Comparison of ENCODE assay signal across 8 cellular contexts in genomic region chr1:247126165-247126564, GRCh38. TPM values are rescaled to one million over a fixed set of nuclear protein-coding genes. Genes with fewer than 3 reads are reported as not detected.
DNase-seq lines count a peak whose midpoint lies in the region; ATAC-seq and TF ChIP-seq lines count a peak whose summit lies in the region.
"Not testable (repeated sequence)": the region's sequence is repeated elsewhere in the genome, so short reads cannot be mapped to it uniquely, and the experiment has no call there.

No MANE protein-coding gene starts in this region.

- DNase-seq in activated CD8-positive, alpha-beta T cell treated with anti-CD3 and anti-CD28 coated beads for 36 hours; heart right ventricle; gastrocnemius medialis: not testable (repeated sequence)

- not testable (repeated sequence) for TF ChIP-seq CTCF in activated CD8-positive, alpha-beta T cell treated with anti-CD3 and anti-CD28 coated beads for 36 hours (IDR thresholded peaks at IDR 0.05); heart right ventricle (IDR thresholded peaks at IDR 0.05); gastrocnemius medialis (IDR thresholded peaks at IDR 0.05 in 4 of 5, conservative IDR thresholded peaks at IDR 0.05 in 1 of 5)

- H3K36me3 Mint-ChIP-seq in activated CD8-positive, alpha-beta T cell treated with anti-CD3 and anti-CD28 coated beads for 36 hours (ENCODE audit: low read depth), result peaks cover 21% of the 10 kb centered on the region

- not testable (repeated sequence) for H3K4me3 ChIP-seq in heart right ventricle, gastrocnemius medialis

- WGBS in heart right ventricle, 2 donors, result no CpG with 5 or more reads among the region's 25 CpGs

- H3K4me1 Mint-ChIP-seq in activated CD8-positive, alpha-beta T cell treated with anti-CD3 and anti-CD28 coated beads for 36 hours (ENCODE audit: low read depth), result not testable (repeated sequence)

- not testable (repeated sequence) for H3K27me3 ChIP-seq in heart right ventricle, gastrocnemius medialis

- in situ Hi-C loops in gastrocnemius medialis (cut with MboI; ENCODE audit: low sequenced_read_pairs in 4 of 4), result not testable (repeated sequence)

- intact Hi-C loops in activated CD8-positive, alpha-beta T cell treated with anti-CD3 and anti-CD28 coated beads for 36 hours (cut with micrococcal nuclease), result loop anchor here (5.0 kb wide), 1 partner anchor 41 kb away; no protein-coding TSS in a partner anchor
- intact Hi-C loops in heart right ventricle (cut with DNase I), result loop anchor here in 5 of 10 donors (5.0 kb wide), 1 partner anchor 41 kb away; no protein-coding TSS in a partner anchor
- intact Hi-C loops in gastrocnemius medialis (cut with DNase I; ENCODE audit: low total_unique reads), result loop anchor here (5.0 kb wide), 1 partner anchor 41 kb away; no protein-coding TSS in a partner anchor

- H3K27ac ChIP-seq in heart right ventricle, result not testable (repeated sequence)
- peak overlapping the region in 1 of 4 donors; percentile 17 for H3K27ac ChIP-seq in gastrocnemius medialis

- POLR2A ChIA-PET in activated CD8-positive, alpha-beta T cell treated with anti-CD3 and anti-CD28 coated beads for 36 hours (lab: Charles Lee), result not testable (repeated sequence)

- H3K27ac Mint-ChIP-seq in activated CD8-positive, alpha-beta T cell treated with anti-CD3 and anti-CD28 coated beads for 36 hours, result not testable (repeated sequence)

- H3K36me3 ChIP-seq in heart right ventricle, gastrocnemius medialis: not testable (repeated sequence)

- H3K4me1 ChIP-seq in heart right ventricle, gastrocnemius medialis: not testable (repeated sequence)

- H3K4me3 Mint-ChIP-seq in activated CD8-positive, alpha-beta T cell treated with anti-CD3 and anti-CD28 coated beads for 36 hours, result not testable (repeated sequence)

- not testable (repeated sequence) for H3K27me3 Mint-ChIP-seq in activated CD8-positive, alpha-beta T cell treated with anti-CD3 and anti-CD28 coated beads for 36 hours

- not testable (repeated sequence) for TF ChIP-seq POLR2A in gastrocnemius medialis (IDR thresholded peaks at IDR 0.05)

- CTCF ChIA-PET in activated CD8-positive, alpha-beta T cell treated with anti-CD3 and anti-CD28 coated beads for 36 hours (lab: Charles Lee), result not testable (repeated sequence)

- not testable (repeated sequence) for H3K9me3 Mint-ChIP-seq in activated CD8-positive, alpha-beta T cell treated with anti-CD3 and anti-CD28 coated beads for 36 hours

- peak; percentile 99 for ATAC-seq in GM18498 (IDR thresholded peaks at IDR 0.05; ENCODE audit: unreplicated experiment)
- peak; percentile 97 for ATAC-seq in GM19328 (IDR thresholded peaks at IDR 0.05; ENCODE audit: unreplicated experiment)
- ATAC-seq in GM21723 (IDR thresholded peaks at IDR 0.05; ENCODE audit: unreplicated experiment), result peak; percentile 100
- ATAC-seq in HG02973 (IDR thresholded peaks at IDR 0.05; ENCODE audit: unreplicated experiment), result peak; percentile 99
- peak; percentile 99 for ATAC-seq in HG03457 (IDR thresholded peaks at IDR 0.05; ENCODE audit: unreplicated experiment)
- peak; percentile 100 for ATAC-seq in activated CD8-positive, alpha-beta T cell treated with anti-CD3 and anti-CD28 coated beads for 36 hours
- peak; percentile 100 for ATAC-seq in heart right ventricle
- peak; percentile 96 to 99 for ATAC-seq in gastrocnemius medialis

- peaks cover 0 to 20% (median 0%) of the 10 kb centered on the region in 11 donors for H3K9me3 ChIP-seq in heart right ventricle
- not testable (repeated sequence) for H3K9me3 ChIP-seq in gastrocnemius medialis

RNA-seq across cellular contexts. Expression of gene ZNF669, which starts 22.0 kb away (rescaled TPM):
- total RNA-seq in activated CD8-positive, alpha-beta T cell treated with anti-CD3 and anti-CD28 coated beads for 36 hours, result 1 to 10 TPM; 7.6 to 8.0 TPM
- 1 to 10 TPM; 2.1 to 4.7 (median 3.5) TPM for total RNA-seq in heart right ventricle
- polyA plus RNA-seq in heart right ventricle, result 1 to 10 TPM; 2.6 to 3.8 TPM
- 1 to 10 TPM; 1.3 to 7.3 (median 2.7) TPM for total RNA-seq in gastrocnemius medialis

RNA-seq across cellular contexts. Expression of gene ZNF124, which starts 45.7 kb away (rescaled TPM):
- 10 to 100 TPM; 15.5 to 16.8 TPM for total RNA-seq in activated CD8-positive, alpha-beta T cell treated with anti-CD3 and anti-CD28 coated beads for 36 hours
- total RNA-seq in heart right ventricle, result 10 to 100 TPM in 6 of 10 donors, 1 to 10 TPM in 4; 7.7 to 13.5 (median 10.2) TPM
- 1 to 10 TPM in 1 of 2 donors, under 1 TPM in 1; 0.51 to 1.0 TPM for polyA plus RNA-seq in heart right ventricle
- total RNA-seq in gastrocnemius medialis, result 10 to 100 TPM in 1 of 4 donors, 1 to 10 TPM in 3; 5.4 to 10.3 (median 7.1) TPM

RNA-seq across cellular contexts. Expression of gene ZNF670, which starts 47.6 kb away (rescaled TPM):
- 1 to 10 TPM; 3.3 to 4.0 TPM for total RNA-seq in activated CD8-positive, alpha-beta T cell treated with anti-CD3 and anti-CD28 coated beads for 36 hours
- total RNA-seq in heart right ventricle, result 1 to 10 TPM in 9 of 10 donors, under 1 TPM in 1; 0.42 to 1.6 (median 1.3) TPM
- polyA plus RNA-seq in heart right ventricle, result 1 to 10 TPM in 1 of 2 donors, under 1 TPM in 1; 0.73 to 1.2 TPM
- 1 to 10 TPM in 1 of 4 donors, under 1 TPM in 3; 0.49 to 1.3 (median 0.52) TPM for total RNA-seq in gastrocnemius medialis
